ENCODE assay signal across 28 cellular contexts in genomic region chr2:220476877-220477276, GRCh38.
"Had no signal": no experiment of that assay in that cellular context is flagged by ENCODE, and none has a peak within 500 bp of the region (broad histone marks: within the 10 kb centered on the region; RNA-seq: fewer than 3 reads in every experiment).

No MANE protein-coding gene starts in this region.

- H3K4me1 ChIP-seq: colonic mucosa, esophagus muscularis mucosa, esophagus squamous epithelium, foreskin keratinocyte, gastrocnemius medialis, gastroesophageal sphincter, heart left ventricle, heart right ventricle had no signal

- FAIRE-seq: colon, endometrium, endothelial cell of umbilical vein, frontal cortex had no signal

- H3K9me3 ChIP-seq: colonic mucosa, esophagus muscularis mucosa, esophagus squamous epithelium, gastrocnemius medialis, gastroesophageal sphincter, heart left ventricle, heart right ventricle had no signal

- DNase-seq: colonic mucosa; cortex of kidney; dermis blood vessel endothelial cell; dorsolateral prefrontal cortex; effector CD4-positive, alpha-beta T cell; effector CD8-positive, alpha-beta T cell; effector memory CD4-positive, alpha-beta T cell; effector memory CD8-positive, alpha-beta T cell; endodermal cell; erythroblast; esophagus squamous epithelium; foreskin fibroblast; foreskin keratinocyte; foreskin melanocyte; gastrocnemius medialis; glutamatergic neuron; head of caudate nucleus; heart left ventricle; heart right ventricle had no signal

- H3K27ac ChIP-seq: colonic mucosa, coronary artery, dorsolateral prefrontal cortex, epithelial cell of prostate, esophagus muscularis mucosa, esophagus squamous epithelium, foreskin keratinocyte, gastrocnemius medialis, gastroesophageal sphincter, heart left ventricle, heart right ventricle had no signal

- H3K36me3 ChIP-seq: colonic mucosa, esophagus muscularis mucosa, esophagus squamous epithelium, gastrocnemius medialis, gastroesophageal sphincter, heart left ventricle, heart right ventricle had no signal

- H3K4me3 ChIP-seq: colonic mucosa, coronary artery, dorsolateral prefrontal cortex, esophagus muscularis mucosa, esophagus squamous epithelium, gastrocnemius medialis, gastroesophageal sphincter, heart left ventricle, heart right ventricle had no signal

- H3K27me3 ChIP-seq: colonic mucosa, dorsolateral prefrontal cortex, esophagus muscularis mucosa, esophagus squamous epithelium, foreskin keratinocyte, gastrocnemius medialis, gastroesophageal sphincter, heart left ventricle, heart right ventricle had no signal

- ATAC-seq: effector memory CD8-positive, alpha-beta T cell; esophagus mucosa; foreskin keratinocyte; gastrocnemius medialis; gastroesophageal sphincter; heart left ventricle; heart right ventricle had no signal
